15 cellular contexts compared by ENCODE assay signal in the genomic region with DNA sequence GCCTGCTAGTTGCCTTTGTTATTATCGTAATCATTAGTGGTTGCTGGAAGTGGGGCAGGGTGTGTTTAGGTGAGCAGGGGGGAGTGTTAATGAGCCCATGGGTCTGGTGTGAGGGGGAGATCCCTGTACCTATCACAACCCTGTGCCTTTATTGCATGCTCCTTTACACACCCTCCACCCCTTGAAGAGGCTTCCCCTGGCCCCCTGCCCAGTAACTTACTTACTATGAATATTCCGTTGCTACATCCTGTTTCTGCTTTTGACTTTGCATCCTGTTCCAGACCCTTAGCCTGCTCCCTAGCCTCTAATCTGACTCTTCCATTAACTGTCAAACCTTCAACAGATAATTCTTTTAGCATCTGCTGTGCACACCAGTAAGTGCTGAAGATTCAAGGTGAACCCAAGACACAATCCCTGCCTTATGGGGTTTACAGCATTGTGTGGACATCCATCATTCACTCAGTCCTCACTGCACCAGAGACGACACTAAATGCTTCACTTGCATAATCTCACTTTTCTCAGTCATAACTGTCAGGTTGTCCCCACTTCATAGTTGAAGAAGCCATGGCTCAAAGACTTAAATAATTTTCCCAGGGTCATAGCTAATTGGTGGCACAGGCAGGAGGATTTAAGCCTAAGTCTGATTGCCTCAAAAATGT. TPM values are rescaled to one million over a fixed set of nuclear protein-coding genes. Genes with fewer than 3 reads are reported as not detected.
A peak's percentile ranks its signal among the peaks of the same experiment; 100 is the strongest.
DNase-seq lines count a peak whose midpoint lies in the region; ATAC-seq lines count a peak whose summit lies in the region.
"Had no signal": no experiment of that assay in that cellular context is flagged by ENCODE, and none has a peak within 500 bp of the region (broad histone marks: within the 10 kb centered on the region; RNA-seq: fewer than 3 reads in every experiment).

No MANE protein-coding gene starts in this region.

- no peak overlapping the region for H3K4me3 Mint-ChIP-seq in activated naive CD4-positive, alpha-beta T cell treated with anti-CD3 and anti-CD28 coated beads for 36 hours
- peak overlapping the region; percentile 46 to 71 (median 51) for H3K4me3 Mint-ChIP-seq in T-cell
- no peak overlapping the region for H3K4me3 Mint-ChIP-seq in activated naive CD8-positive, alpha-beta T cell treated with anti-CD3 and anti-CD28 coated beads, Interleukin-2, amount 50 U/mL, for 24 hours
- H3K4me3 Mint-ChIP-seq in stimulated activated naive CD8-positive, alpha-beta T cell treated with anti-CD3 and anti-CD28 coated beads, Interleukin-15, amount 100 ng/mL, for 72 hours = peak overlapping the region in 1 of 2 donors; percentile 21

- CTCF ChIA-PET in activated naive CD4-positive, alpha-beta T cell treated with anti-CD3 and anti-CD28 coated beads for 36 hours (lab: Charles Lee) = interaction anchor here (0.6 kb wide), 1 partner anchor 338 kb away, joined by 4 read pairs; no protein-coding TSS in a partner anchor
- CTCF ChIA-PET in T-cell (lab: Charles Lee) = interaction anchor here in 1 of 2 donors (0.7 to 0.9 kb wide), 2 partner anchors 332 to 380 kb away, joined by 3 read pairs; no protein-coding TSS in a partner anchor

- POLR2A ChIA-PET in T-cell (lab: Charles Lee) = no interaction called here

- peak; percentile 58 for DNase-seq in activated naive CD4-positive, alpha-beta T cell treated with anti-CD3 and anti-CD28 coated beads for 36 hours
- DNase-seq in activated naive CD4-positive, alpha-beta T cell (lab: John Stamatoyannopoulos, UW) = no peak
- DNase-seq in T-cell = peak in 11 of 34 experiments; percentile 16 to 57 (median 35)
- no peak for DNase-seq in activated naive CD8-positive, alpha-beta T cell treated with anti-CD3 and anti-CD28 coated beads, Interleukin-2, amount 50 U/mL, for 24 hours
- no peak for DNase-seq in stimulated activated naive CD8-positive, alpha-beta T cell treated with anti-CD3 and anti-CD28 coated beads, Interleukin-15, amount 100 ng/mL, for 72 hours
- DNase-seq in COR-L47 (lab: John Stamatoyannopoulos, UW) = no peak
- DNase-seq in NCI-H526 treated with DMSO at 0.1 percent for 48 hours (lab: John Stamatoyannopoulos, UW) = no peak
- no peak for DNase-seq in MV-4-11 (lab: John Stamatoyannopoulos, UW)
- DNase-seq: anterior cingulate cortex, KBM-7, mesenchymal stem cell, NCI-H1694, NCI-H524, RPMI8226 had no signal

- no peaks in the 10 kb centered on the region for H3K27me3 Mint-ChIP-seq in activated naive CD4-positive, alpha-beta T cell treated with anti-CD3 and anti-CD28 coated beads for 36 hours (ENCODE audit: low read depth)
- peaks cover 0 to 3% of the 10 kb centered on the region in 2 donors for H3K27me3 Mint-ChIP-seq in T-cell
- H3K27me3 Mint-ChIP-seq in activated naive CD8-positive, alpha-beta T cell treated with anti-CD3 and anti-CD28 coated beads, Interleukin-2, amount 50 U/mL, for 24 hours = no peaks in the 10 kb centered on the region
- H3K27me3 Mint-ChIP-seq in stimulated activated naive CD8-positive, alpha-beta T cell treated with anti-CD3 and anti-CD28 coated beads, Interleukin-15, amount 100 ng/mL, for 72 hours = peaks cover 16% of the 10 kb centered on the region

- H3K36me3 Mint-ChIP-seq in activated naive CD4-positive, alpha-beta T cell treated with anti-CD3 and anti-CD28 coated beads for 36 hours (ENCODE audit: low read depth) = no peaks in the 10 kb centered on the region
- no peaks in the 10 kb centered on the region for H3K36me3 Mint-ChIP-seq in T-cell
- H3K36me3 Mint-ChIP-seq in activated naive CD8-positive, alpha-beta T cell treated with anti-CD3 and anti-CD28 coated beads, Interleukin-2, amount 50 U/mL, for 24 hours (ENCODE audit: low read depth) = peaks cover 1% of the 10 kb centered on the region

- peaks cover 46% of the 10 kb centered on the region for H3K4me1 Mint-ChIP-seq in activated naive CD4-positive, alpha-beta T cell treated with anti-CD3 and anti-CD28 coated beads for 36 hours (ENCODE audit: low read depth)
- H3K4me1 Mint-ChIP-seq in T-cell = peaks cover 50 to 78% (median 68%) of the 10 kb centered on the region in 3 donors
- peaks cover 64% of the 10 kb centered on the region for H3K4me1 Mint-ChIP-seq in activated naive CD8-positive, alpha-beta T cell treated with anti-CD3 and anti-CD28 coated beads, Interleukin-2, amount 50 U/mL, for 24 hours
- peaks cover 49% of the 10 kb centered on the region for H3K4me1 Mint-ChIP-seq in stimulated activated naive CD8-positive, alpha-beta T cell treated with anti-CD3 and anti-CD28 coated beads, Interleukin-15, amount 100 ng/mL, for 72 hours

- peak; percentile 41 to 61 (median 50) for ATAC-seq in T-cell (replicated peaks in 1 of 4)
- ATAC-seq in activated naive CD8-positive, alpha-beta T cell treated with anti-CD3 and anti-CD28 coated beads, Interleukin-2, amount 50 U/mL, for 24 hours = peak; percentile 12
- peak; percentile 69 for ATAC-seq in stimulated activated naive CD8-positive, alpha-beta T cell treated with anti-CD3 and anti-CD28 coated beads, Interleukin-15, amount 100 ng/mL, for 72 hours
- ATAC-seq: HCT116 had no signal

- peak overlapping the region; percentile 32 for H3K27ac Mint-ChIP-seq in activated naive CD4-positive, alpha-beta T cell treated with anti-CD3 and anti-CD28 coated beads for 36 hours
- H3K27ac Mint-ChIP-seq in T-cell = peak overlapping the region; percentile 97
- peak overlapping the region; percentile 62 for H3K27ac Mint-ChIP-seq in activated naive CD8-positive, alpha-beta T cell treated with anti-CD3 and anti-CD28 coated beads, Interleukin-2, amount 50 U/mL, for 24 hours
- peak overlapping the region; percentile 50 to 72 for H3K27ac Mint-ChIP-seq in stimulated activated naive CD8-positive, alpha-beta T cell treated with anti-CD3 and anti-CD28 coated beads, Interleukin-15, amount 100 ng/mL, for 72 hours

- peaks cover 2% of the 10 kb centered on the region for H3K9me3 Mint-ChIP-seq in activated naive CD4-positive, alpha-beta T cell treated with anti-CD3 and anti-CD28 coated beads for 36 hours
- H3K9me3 Mint-ChIP-seq in T-cell = peaks cover 0 to 4% (median 2%) of the 10 kb centered on the region in 3 donors
- H3K9me3 Mint-ChIP-seq in activated naive CD8-positive, alpha-beta T cell treated with anti-CD3 and anti-CD28 coated beads, Interleukin-2, amount 50 U/mL, for 24 hours = peaks cover 3% of the 10 kb centered on the region
- H3K9me3 Mint-ChIP-seq in stimulated activated naive CD8-positive, alpha-beta T cell treated with anti-CD3 and anti-CD28 coated beads, Interleukin-15, amount 100 ng/mL, for 72 hours = no peaks in the 10 kb centered on the region

- intact Hi-C loops in activated naive CD4-positive, alpha-beta T cell treated with anti-CD3 and anti-CD28 coated beads for 36 hours (cut with micrococcal nuclease) = loop anchor here (1.0 to 2.0 kb wide), 2 partner anchors 8 to 204 kb away; no protein-coding TSS in a partner anchor

RNA-seq across cellular contexts. Expression of gene CDC7, which starts 47.9 kb away (rescaled TPM):
- 10 to 100 TPM; 27.0 TPM for total RNA-seq in activated naive CD4-positive, alpha-beta T cell treated with anti-CD3 and anti-CD28 coated beads for 36 hours
- 1 to 10 TPM; 3.1 to 6.9 (median 6.3) TPM for total RNA-seq in T-cell

Comparison
In these comparisons a context has a peak if more than half of its experiments do, and no peak if none do; other contexts are left out.
1. H3K27ac Mint-ChIP-seq: peak in every context shown above with its lines; median percentile 97 in T-cell; 62 in activated naive CD8-positive, alpha-beta T cell treated with anti-CD3 and anti-CD28 coated beads, Interleukin-2, amount 50 U/mL, for 24 hours; 61 in stimulated activated naive CD8-positive, alpha-beta T cell treated with anti-CD3 and anti-CD28 coated beads, Interleukin-15, amount 100 ng/mL, for 72 hours; 32 in activated naive CD4-positive, alpha-beta T cell treated with anti-CD3 and anti-CD28 coated beads for 36 hours.
2. H3K4me3 Mint-ChIP-seq: peak in T-cell (3 of 3); none in activated naive CD4-positive, alpha-beta T cell treated with anti-CD3 and anti-CD28 coated beads for 36 hours (single experiment) and activated naive CD8-positive, alpha-beta T cell treated with anti-CD3 and anti-CD28 coated beads, Interleukin-2, amount 50 U/mL, for 24 hours (single experiment).
3. ATAC-seq: peak in every context shown above with its lines; median percentile 69 in stimulated activated naive CD8-positive, alpha-beta T cell treated with anti-CD3 and anti-CD28 coated beads, Interleukin-15, amount 100 ng/mL, for 72 hours; 50 in T-cell; 12 in activated naive CD8-positive, alpha-beta T cell treated with anti-CD3 and anti-CD28 coated beads, Interleukin-2, amount 50 U/mL, for 24 hours.